ENCODE assay signal across 10 cellular contexts in the genomic region with DNA sequence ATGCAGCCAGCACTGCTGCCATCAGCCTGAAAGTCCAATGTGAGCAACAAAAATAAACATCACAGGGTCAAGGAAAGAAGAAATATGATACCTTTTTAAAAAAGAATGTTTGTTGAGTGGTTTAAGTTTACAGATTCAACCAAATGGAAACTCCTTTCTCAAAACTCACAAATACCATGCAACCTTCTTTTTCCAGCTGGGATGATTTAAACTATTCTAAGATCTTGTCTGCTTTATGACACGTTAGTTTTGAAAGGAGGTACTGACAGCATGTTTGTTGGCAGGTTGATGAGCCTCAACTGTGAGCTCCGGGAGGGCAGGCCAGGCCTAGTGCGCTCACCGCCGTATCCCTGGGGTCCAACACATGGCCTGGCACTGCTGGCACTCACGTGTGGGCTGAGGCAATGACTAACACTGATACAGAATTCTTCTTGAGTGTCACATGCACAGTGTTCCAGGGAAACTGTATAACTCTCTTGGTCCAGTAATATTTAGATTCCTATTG. TPM values are rescaled to one million over a fixed set of nuclear protein-coding genes. Genes with fewer than 3 reads are reported as not detected.
DNase-seq lines count a peak whose midpoint lies in the region; ATAC-seq and TF ChIP-seq lines count a peak whose summit lies in the region.
"Had no signal": no experiment of that assay in that cellular context is flagged by ENCODE, and none has a peak within 500 bp of the region (broad histone marks: within the 10 kb centered on the region; RNA-seq: fewer than 3 reads in every experiment).

No MANE protein-coding gene starts in this region.

- DNase-seq in AG08395 (ENCODE audit: low spot score) (peak; percentile 65), NCI-H446 treated with DMSO at 0.1 percent for 48 hours (lab: John Stamatoyannopoulos, UW) (peak; percentile 90), fibroblast of the aortic adventitia (ENCODE audit: low read depth) (peak; percentile 88), omental fat pad (ENCODE audit: low spot score) (no peak), amygdala (lab: John Stamatoyannopoulos, UW) (no peak), putamen (ENCODE audit: low spot score) (no peak), OCI-M2 (lab: John Stamatoyannopoulos, UW; ENCODE audit: unreplicated experiment) (no peak)
- DNase-seq: activated B cell treated with CpG ODN at 0.5 μM for 24 hours, Karpas-422 had no signal

- H3K4me3 ChIP-seq in fibroblast of the aortic adventitia (ENCODE audit: low read depth, low read length) = no peak overlapping the region

- TF ChIP-seq CTCF in fibroblast of the aortic adventitia (IDR thresholded peaks at IDR 0.05; ENCODE audit: insufficient read depth, low read length) = no peak
- no peak for TF ChIP-seq CTCF in omental fat pad (IDR thresholded peaks at IDR 0.05)

- ATAC-seq in omental fat pad (ENCODE audit: low FRiP score) = peak; percentile 20
- no peak for ATAC-seq in GM18505 (IDR thresholded peaks at IDR 0.05; ENCODE audit: unreplicated experiment)

- TF ChIP-seq POLR2A in GM18505 (IDR thresholded peaks at IDR 0.05; ENCODE audit: borderline replicate concordance, extremely low read depth, insufficient read depth, insufficient read length) = no peak

RNA-seq across cellular contexts. Expression of gene LATS2, which starts 46.7 kb away (rescaled TPM):
- 19.3 and 24.5 TPM in 2 replicates for total RNA-seq in fibroblast of the aortic adventitia (ENCODE audit: low replicate concordance)
- 10 to 100 TPM; 27.6 to 48.0 (median 36.4) TPM for total RNA-seq in omental fat pad

Comparison
In these comparisons a context has a peak if more than half of its experiments do, and no peak if none do; other contexts are left out.
1. DNase-seq: peak in AG08395 (single experiment), NCI-H446 treated with DMSO at 0.1 percent for 48 hours (single experiment) and fibroblast of the aortic adventitia (single experiment); none in omental fat pad (single experiment), amygdala (0 of 56), putamen (single experiment) and OCI-M2 (single experiment).